ENCODE assay signal across 8 cellular contexts in the genomic region with DNA sequence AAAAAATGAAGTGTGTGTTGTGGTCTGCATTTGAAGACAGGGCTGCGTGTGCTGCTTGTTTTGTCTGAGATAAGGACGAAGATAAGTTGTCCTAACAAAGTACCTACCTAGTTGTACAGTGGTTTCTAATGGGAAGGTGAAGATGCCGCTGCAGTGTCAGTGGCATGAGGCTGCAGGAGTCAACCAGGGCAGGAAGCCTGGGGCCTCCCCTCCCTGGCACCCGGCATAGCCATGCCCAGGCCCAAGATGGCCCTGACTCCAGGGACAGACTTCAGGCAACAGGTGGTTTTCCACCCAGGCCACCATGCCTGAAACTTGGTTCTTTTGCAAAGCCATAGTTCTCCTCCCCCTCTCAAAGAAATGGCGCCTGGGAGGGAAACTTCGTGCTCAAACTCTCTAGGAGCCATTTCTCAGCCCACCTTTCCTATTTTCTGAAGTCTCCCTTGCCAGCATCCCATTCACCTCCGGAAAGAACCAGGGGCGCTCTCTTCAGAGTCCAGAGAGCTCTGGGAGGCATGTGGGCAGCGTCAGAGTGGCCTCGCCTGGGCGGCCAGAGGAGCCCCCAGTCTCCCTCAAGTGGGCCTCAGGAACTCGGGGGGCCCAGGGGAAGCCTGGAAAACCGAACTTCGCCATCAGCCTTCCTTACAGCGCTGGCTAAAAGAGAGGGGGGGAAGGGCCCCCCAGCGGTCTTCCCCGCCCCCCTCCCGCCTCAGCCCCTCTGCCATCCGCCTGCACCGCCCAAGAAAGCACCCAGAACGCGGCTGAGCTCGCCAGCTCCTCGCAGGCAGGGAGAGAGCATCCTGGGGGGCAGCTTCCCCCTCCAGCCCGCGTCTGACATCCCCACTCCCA. TPM values are rescaled to one million over a fixed set of nuclear protein-coding genes. Genes with fewer than 3 reads are reported as not detected.
A peak's percentile ranks its signal among the peaks of the same experiment; 100 is the strongest.
DNase-seq lines count a peak whose midpoint lies in the region; ATAC-seq, FAIRE-seq and TF ChIP-seq lines count a peak whose summit lies in the region.

No MANE protein-coding gene starts in this region.

- TF ChIP-seq CTCF in GM12864 (IDR thresholded peaks at IDR 0.05; ENCODE audit: low read depth, low read length, missing control alignments), result no peak
- no peak for TF ChIP-seq CTCF in chondrocyte (IDR thresholded peaks at IDR 0.05)
- no peak for TF ChIP-seq CTCF in tibial nerve (IDR thresholded peaks at IDR 0.05)
- TF ChIP-seq CTCF in D721Med (IDR thresholded peaks at IDR 0.05; ENCODE audit: insufficient read depth, missing control alignments), result no peak

- no peaks in the 10 kb centered on the region for H3K36me3 ChIP-seq in muscle layer of colon (ENCODE audit: insufficient read depth, low read length)
- no peaks in the 10 kb centered on the region for H3K36me3 ChIP-seq in tibial nerve

- FAIRE-seq in D721Med (lab: Jason Lieb, UNC), result no peak

- H3K4me1 ChIP-seq in muscle layer of colon (ENCODE audit: insufficient read depth, low read length) (peaks cover 40% of the 10 kb centered on the region), tibial nerve (peaks cover 0 to 49% (median 19%) of the 10 kb centered on the region in 4 donors)

- peaks cover 3% of the 10 kb centered on the region for H3K36me3 Mint-ChIP-seq in T-helper 1 cell treated with Interleukin-12 subunit alpha and Interleukin-12 subunit beta and Interleukin-4 antibody, amounts not matched to agents 30 μg/mL and 1 μg/mL, for 36 hours (ENCODE audit: low read depth)
- no peaks in the 10 kb centered on the region for H3K36me3 Mint-ChIP-seq in chondrocyte (ENCODE audit: low read depth)

- WGBS in tibial nerve, 2 donors, result 36 to 38% methylated on average over 12 to 17 of the region's 26 CpGs

- no peaks in the 10 kb centered on the region for H3K9me3 Mint-ChIP-seq in T-helper 1 cell treated with Interleukin-12 subunit alpha and Interleukin-12 subunit beta and Interleukin-4 antibody, amounts not matched to agents 30 μg/mL and 1 μg/mL, for 36 hours
- no peaks in the 10 kb centered on the region for H3K9me3 Mint-ChIP-seq in chondrocyte (ENCODE audit: low read depth)

- H3K4me3 ChIP-seq in GM12864 (ENCODE audit: low read depth, low read length), result peak overlapping the region; percentile 94
- H3K4me3 ChIP-seq in muscle layer of colon (ENCODE audit: low read depth in 1 of 2, low read length in 2 of 2), result peak overlapping the region; percentile 40 to 77
- peak overlapping the region; percentile 92 to 99 (median 96) for H3K4me3 ChIP-seq in tibial nerve

- peak overlapping the region; percentile 94 for H3K27ac ChIP-seq in muscle layer of colon (ENCODE audit: low read depth, low read length)
- peak overlapping the region; percentile 90 to 100 (median 98) for H3K27ac ChIP-seq in tibial nerve

- TF ChIP-seq EP300 in tibial nerve (IDR thresholded peaks at IDR 0.05), result no peak

- no peaks in the 10 kb centered on the region for H3K27me3 Mint-ChIP-seq in T-helper 1 cell treated with Interleukin-12 subunit alpha and Interleukin-12 subunit beta and Interleukin-4 antibody, amounts not matched to agents 30 μg/mL and 1 μg/mL, for 36 hours (ENCODE audit: low read depth)
- no peaks in the 10 kb centered on the region for H3K27me3 Mint-ChIP-seq in chondrocyte (ENCODE audit: low read depth)

- peak overlapping the region; percentile 84 for H3K27ac Mint-ChIP-seq in T-helper 1 cell treated with Interleukin-12 subunit alpha and Interleukin-12 subunit beta and Interleukin-4 antibody, amounts not matched to agents 30 μg/mL and 1 μg/mL, for 36 hours
- peak overlapping the region; percentile 60 for H3K27ac Mint-ChIP-seq in chondrocyte (ENCODE audit: unreplicated experiment)

- TF ChIP-seq POLR2A in tibial nerve (IDR thresholded peaks at IDR 0.05), result no peak

- H3K9me3 ChIP-seq in muscle layer of colon (ENCODE audit: low read length) (no peaks in the 10 kb centered on the region), tibial nerve (no peaks in the 10 kb centered on the region)

- ATAC-seq in HG02973 (IDR thresholded peaks at IDR 0.05; ENCODE audit: unreplicated experiment) (no peak), HG03432 (IDR thresholded peaks at IDR 0.05; ENCODE audit: unreplicated experiment) (no peak)

- no peak for DNase-seq in GM12864 (ENCODE audit: low read depth)
- no peak for DNase-seq in chondrocyte (ENCODE audit: low spot score)
- DNase-seq in tibial nerve (ENCODE audit: low spot score in 2 of 2), result no peak
- DNase-seq in D721Med (ENCODE audit: insufficient read length, low spot score), result no peak

- H3K4me3 Mint-ChIP-seq in T-helper 1 cell treated with Interleukin-12 subunit alpha and Interleukin-12 subunit beta and Interleukin-4 antibody, amounts not matched to agents 30 μg/mL and 1 μg/mL, for 36 hours, result peak overlapping the region; percentile 88
- peak overlapping the region; percentile 82 for H3K4me3 Mint-ChIP-seq in chondrocyte (ENCODE audit: unreplicated experiment)

- peaks cover 34% of the 10 kb centered on the region for H3K4me1 Mint-ChIP-seq in T-helper 1 cell treated with Interleukin-12 subunit alpha and Interleukin-12 subunit beta and Interleukin-4 antibody, amounts not matched to agents 30 μg/mL and 1 μg/mL, for 36 hours (ENCODE audit: low read depth)
- peaks cover 55% of the 10 kb centered on the region for H3K4me1 Mint-ChIP-seq in chondrocyte (ENCODE audit: low read depth)

- no peaks in the 10 kb centered on the region for H3K27me3 ChIP-seq in muscle layer of colon (ENCODE audit: control insufficient read depth in 1 of 2, insufficient read depth in 2 of 2, low read length in 2 of 2)
- H3K27me3 ChIP-seq in tibial nerve, result no peaks in the 10 kb centered on the region

- H3K9ac ChIP-seq in muscle layer of colon (ENCODE audit: low read length), result no peak overlapping the region

RNA-seq across cellular contexts. Expression of gene KAT6B, which starts 2.0 kb away (rescaled TPM):
- 17.8 to 23.1 TPM (median 20.8 TPM) in 3 replicates for total RNA-seq in chondrocyte
- total RNA-seq in tibial nerve, result 10 to 100 TPM; 42.3 to 59.7 (median 45.6) TPM
